In the genomic region with DNA sequence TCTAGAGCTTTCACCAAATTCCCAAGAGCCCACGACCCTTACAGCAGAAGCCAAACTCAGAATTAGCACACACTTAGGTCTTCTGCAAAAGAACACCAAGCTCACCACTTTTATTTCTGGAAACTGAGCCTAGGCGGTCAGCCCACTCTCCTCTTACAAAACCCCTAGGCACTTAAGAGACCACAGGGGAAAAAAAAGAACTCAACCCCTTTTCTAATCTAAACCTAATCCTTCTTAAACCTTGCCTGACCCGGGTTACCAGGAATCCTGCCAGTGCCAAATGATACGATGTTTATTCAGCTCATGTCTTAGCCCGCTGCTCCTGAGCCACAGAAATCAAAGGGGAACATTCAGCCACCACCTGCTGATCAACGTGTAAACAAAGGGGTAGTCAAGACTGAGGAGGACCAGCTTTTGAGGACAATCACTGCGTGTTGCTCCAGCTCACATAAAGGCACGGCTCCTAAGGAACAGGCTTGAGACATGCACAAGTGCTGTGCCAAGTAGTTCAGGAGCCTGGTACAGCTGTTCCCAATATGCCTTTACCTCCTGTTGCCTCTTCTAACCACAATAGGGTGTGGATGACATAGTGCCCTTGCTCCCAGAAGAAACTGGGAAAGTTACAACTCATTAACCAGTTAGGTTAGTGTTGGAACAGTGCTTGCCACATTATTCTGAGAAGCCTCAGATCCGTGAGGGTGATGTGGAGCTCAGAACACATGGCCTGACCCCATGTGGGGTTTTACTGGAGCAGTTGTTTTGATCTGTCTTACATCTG, we compare ENCODE assay signal across 8 cellular contexts.
DNase-seq lines count a peak whose midpoint lies in the region; ATAC-seq, FAIRE-seq and TF ChIP-seq lines count a peak whose summit lies in the region.

No MANE protein-coding gene starts in this region.

- H3K4me3 Mint-ChIP-seq in nephron: peak overlapping the region in 1 of 3 experiments; percentile 58

- no peak for TF ChIP-seq CTCF in nephron (IDR thresholded peaks at IDR 0.05; ENCODE audit: unreplicated experiment in 3 of 3)

- peak; percentile 37 for FAIRE-seq in endometrium (lab: Jason Lieb, UNC)

- no peaks in the 10 kb centered on the region for H3K9me3 Mint-ChIP-seq in nephron

- no peaks in the 10 kb centered on the region for H3K27me3 Mint-ChIP-seq in nephron (ENCODE audit: low read depth)

- DNase-seq in DMS53 treated with DMSO at 0.1 percent for 48 hours (lab: John Stamatoyannopoulos, UW; ENCODE audit: unreplicated experiment) (peak; percentile 26), NCI-H2196 (lab: John Stamatoyannopoulos, UW; ENCODE audit: unreplicated experiment) (peak; percentile 65), CD1c-positive myeloid dendritic cell (ENCODE audit: extremely low spot score) (no peak)

- peaks cover 35% of the 10 kb centered on the region for H3K4me1 Mint-ChIP-seq in nephron

- H3K27ac Mint-ChIP-seq in nephron: peak overlapping the region; percentile 89 to 91 (median 91)

- ATAC-seq in HG03095 (IDR thresholded peaks at IDR 0.05; ENCODE audit: unreplicated experiment): no peak
- ATAC-seq in GM18498 (IDR thresholded peaks at IDR 0.05; ENCODE audit: unreplicated experiment): no peak
- ATAC-seq in GM21515 (IDR thresholded peaks at IDR 0.05; ENCODE audit: unreplicated experiment): no peak

- H3K36me3 Mint-ChIP-seq in nephron (ENCODE audit: low read depth): no peaks in the 10 kb centered on the region
